In the genomic region with DNA sequence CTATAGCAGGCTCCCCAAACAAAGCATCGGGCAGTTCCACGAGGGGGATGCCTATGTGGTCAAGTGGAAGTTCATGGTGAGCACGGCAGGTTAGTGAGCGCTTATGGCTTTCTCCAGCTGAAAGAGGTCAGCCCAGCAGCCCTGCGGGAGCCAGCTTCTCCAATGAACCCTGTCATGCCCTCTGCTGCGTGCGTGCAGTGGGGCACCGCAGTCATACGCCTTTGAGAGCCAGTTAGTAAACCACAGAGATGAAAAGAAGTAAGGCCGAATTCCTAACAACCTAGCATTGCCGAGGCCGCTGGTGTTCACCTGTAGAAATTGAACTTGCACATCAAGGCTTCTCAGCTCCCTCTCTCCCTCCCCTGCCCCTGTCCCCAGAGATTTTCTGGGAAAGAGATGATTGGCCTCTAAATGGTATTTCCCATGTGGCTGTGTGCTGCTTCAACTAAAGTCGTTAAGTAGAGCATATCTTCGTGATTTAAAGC, we compare ENCODE assay signal across 8 cellular contexts.
A peak's percentile ranks its signal among the peaks of the same experiment; 100 is the strongest.
DNase-seq lines count a peak whose midpoint lies in the region; ATAC-seq, FAIRE-seq and TF ChIP-seq lines count a peak whose summit lies in the region.
"Not testable (repeated sequence)": the region's sequence is repeated elsewhere in the genome, so short reads cannot be mapped to it uniquely, and the experiment has no call there.

No MANE protein-coding gene starts in this region.

- not testable (repeated sequence) for TF ChIP-seq CTCF in natural killer cell (IDR thresholded peaks at IDR 0.05); stomach (IDR thresholded peaks at IDR 0.05)

- H3K27ac ChIP-seq in stomach, result peak overlapping the region in 3 of 5 donors; percentile 15 to 58 (median 53)

- peak; percentile 58 for DNase-seq in RCC 7860 (ENCODE audit: low spot score)
- peak; percentile 64 for DNase-seq in activated CD8-positive, alpha-beta T cell treated with anti-CD3 and anti-CD28 coated beads, Interleukin-2, amount 10 ng/mL, durations not matched to agents 7 days and 5 days
- peak; percentile 53 for DNase-seq in activated naive CD8-positive, alpha-beta T cell treated with anti-CD3 and anti-CD28 coated beads for 36 hours
- DNase-seq in natural killer cell, stomach: not testable (repeated sequence)

- peaks cover 0 to 24% (median 8%) of the 10 kb centered on the region in 4 donors for H3K4me1 ChIP-seq in stomach

- TF ChIP-seq POLR2A in stomach (IDR thresholded peaks at IDR 0.05), result not testable (repeated sequence)

- H3K4me3 Mint-ChIP-seq in activated CD8-positive, alpha-beta T cell treated with anti-CD3 and anti-CD28 coated beads, Interleukin-2, amount 10 ng/mL, durations not matched to agents 7 days and 5 days, result peak overlapping the region; percentile 89
- H3K4me3 Mint-ChIP-seq in activated naive CD8-positive, alpha-beta T cell treated with anti-CD3 and anti-CD28 coated beads for 36 hours, result peak overlapping the region; percentile 87
- peak overlapping the region; percentile 59 for H3K4me3 Mint-ChIP-seq in natural killer cell

- TF ChIP-seq EP300 in stomach (IDR thresholded peaks at IDR 0.05), result not testable (repeated sequence)

- H3K4me1 Mint-ChIP-seq in activated CD8-positive, alpha-beta T cell treated with anti-CD3 and anti-CD28 coated beads, Interleukin-2, amount 10 ng/mL, durations not matched to agents 7 days and 5 days (ENCODE audit: low read depth), result peaks cover 69% of the 10 kb centered on the region
- H3K4me1 Mint-ChIP-seq in activated naive CD8-positive, alpha-beta T cell treated with anti-CD3 and anti-CD28 coated beads for 36 hours, result peaks cover 57% of the 10 kb centered on the region
- H3K4me1 Mint-ChIP-seq in natural killer cell, result peaks cover 31 to 41% of the 10 kb centered on the region in 2 donors

- WGBS in stomach, 5 donors, result 70 to 78% (median 74%) methylated on average over 11 to 14 of the region's 14 CpGs

- not testable (repeated sequence) for H3K9me3 ChIP-seq in stomach

- H3K27me3 Mint-ChIP-seq in activated CD8-positive, alpha-beta T cell treated with anti-CD3 and anti-CD28 coated beads, Interleukin-2, amount 10 ng/mL, durations not matched to agents 7 days and 5 days (ENCODE audit: low read depth); activated naive CD8-positive, alpha-beta T cell treated with anti-CD3 and anti-CD28 coated beads for 36 hours; natural killer cell (ENCODE audit: low read depth in 2 of 2): not testable (repeated sequence)

- peak overlapping the region in 1 of 4 donors; percentile 1 for H3K4me3 ChIP-seq in stomach

- peak overlapping the region; percentile 97 for H3K27ac Mint-ChIP-seq in activated CD8-positive, alpha-beta T cell treated with anti-CD3 and anti-CD28 coated beads, Interleukin-2, amount 10 ng/mL, durations not matched to agents 7 days and 5 days
- H3K27ac Mint-ChIP-seq in activated naive CD8-positive, alpha-beta T cell treated with anti-CD3 and anti-CD28 coated beads for 36 hours, result peak overlapping the region; percentile 97
- H3K27ac Mint-ChIP-seq in natural killer cell, result peak overlapping the region; percentile 38 to 78

- ATAC-seq in GM18868 (IDR thresholded peaks at IDR 0.05; ENCODE audit: unreplicated experiment) (peak; percentile 5), GM21786 (IDR thresholded peaks at IDR 0.05; ENCODE audit: unreplicated experiment) (peak; percentile 2), HG03442 (IDR thresholded peaks at IDR 0.05; ENCODE audit: unreplicated experiment) (peak; percentile 9)
- ATAC-seq in activated CD8-positive, alpha-beta T cell treated with anti-CD3 and anti-CD28 coated beads, Interleukin-2, amount 10 ng/mL, durations not matched to agents 7 days and 5 days, result peak; percentile 21
- ATAC-seq in natural killer cell, result not testable (repeated sequence)

- peak; percentile 91 for FAIRE-seq in RCC 7860 (lab: Jason Lieb, UNC)

- CTCF ChIA-PET in activated CD8-positive, alpha-beta T cell treated with anti-CD3 and anti-CD28 coated beads, Interleukin-2, amount 10 ng/mL, durations not matched to agents 7 days and 5 days (lab: Charles Lee), result interaction anchor here (1.0 to 8.0 kb wide), 5 partner anchors 10 to 78 kb away, joined by 3 to 97 read pairs (median 7); no protein-coding TSS in a partner anchor

- intact Hi-C loops in natural killer cell (cut with micrococcal nuclease); stomach (cut with DNase I; ENCODE audit: low total_unique reads): not testable (repeated sequence)

- H3K9me3 Mint-ChIP-seq in activated CD8-positive, alpha-beta T cell treated with anti-CD3 and anti-CD28 coated beads, Interleukin-2, amount 10 ng/mL, durations not matched to agents 7 days and 5 days (ENCODE audit: insufficient read depth); activated naive CD8-positive, alpha-beta T cell treated with anti-CD3 and anti-CD28 coated beads for 36 hours; natural killer cell: not testable (repeated sequence)

- POLR2A ChIA-PET in activated CD8-positive, alpha-beta T cell treated with anti-CD3 and anti-CD28 coated beads, Interleukin-2, amount 10 ng/mL, durations not matched to agents 7 days and 5 days (lab: Charles Lee), result interaction anchor here (1.3 to 3.4 kb wide), 6 partner anchors 8 to 327 kb away, joined by 3 to 13 read pairs (median 4); a partner anchor contains a TSS

- H3K36me3 ChIP-seq in stomach, result not testable (repeated sequence)

- not testable (repeated sequence) for H3K27me3 ChIP-seq in stomach

- peaks cover 11% of the 10 kb centered on the region for H3K36me3 Mint-ChIP-seq in activated CD8-positive, alpha-beta T cell treated with anti-CD3 and anti-CD28 coated beads, Interleukin-2, amount 10 ng/mL, durations not matched to agents 7 days and 5 days (ENCODE audit: low read depth)
- H3K36me3 Mint-ChIP-seq in activated naive CD8-positive, alpha-beta T cell treated with anti-CD3 and anti-CD28 coated beads for 36 hours; natural killer cell: not testable (repeated sequence)
